In genomic region chr5:139574641-139575312, GRCh38 we compare ENCODE assay signal across 8 cellular contexts. TPM values are rescaled to one million over a fixed set of nuclear protein-coding genes. Genes with fewer than 3 reads are reported as not detected.
DNase-seq lines count a peak whose midpoint lies in the region; ATAC-seq and TF ChIP-seq lines count a peak whose summit lies in the region.

No MANE protein-coding gene starts in this region.

- intact Hi-C loops in activated B cell treated with CpG ODN at 0.5 μM for 24 hours (cut with micrococcal nuclease) (loop anchor here (1.0 to 2.0 kb wide), 8 partner anchors 9 to 190 kb away; partner anchors contain the start of gene UBE2D2), heart left ventricle (cut with DNase I) (no loop called here), stomach (cut with DNase I; ENCODE audit: low total_unique reads) (no loop called here)

- ATAC-seq in activated B cell treated with CpG ODN at 0.5 μM for 24 hours (ENCODE audit: low read depth) (peak; percentile 70), heart left ventricle (peak in 3 of 4 donors; percentile 29 to 50 (median 40))

- peaks cover 81% of the 10 kb centered on the region for H3K4me1 Mint-ChIP-seq in activated B cell treated with CpG ODN at 0.5 μM for 24 hours

- H3K9me3 ChIP-seq in heart left ventricle (no peaks in the 10 kb centered on the region), stomach (no peaks in the 10 kb centered on the region)

- CTCF ChIA-PET in activated B cell treated with CpG ODN at 0.5 μM for 24 hours (lab: Charles Lee) = interaction anchor here (0.6 to 2.6 kb wide), 26 partner anchors 8 to 201 kb away, joined by 3 to 19 read pairs (median 4); partner anchors contain the start of gene UBE2D2

- H3K27ac Mint-ChIP-seq in activated B cell treated with CpG ODN at 0.5 μM for 24 hours = peak overlapping the region; percentile 42

- TF ChIP-seq POLR2A in heart left ventricle (IDR thresholded peaks at IDR 0.05) (no peak), stomach (IDR thresholded peaks at IDR 0.05) (no peak)

- H3K27me3 ChIP-seq in heart left ventricle = no peaks in the 10 kb centered on the region
- H3K27me3 ChIP-seq in stomach = no peaks in the 10 kb centered on the region

- H3K4me1 ChIP-seq in heart left ventricle (peaks cover 8 to 75% (median 49%) of the 10 kb centered on the region in 12 donors), stomach (peaks cover 28 to 98% (median 70%) of the 10 kb centered on the region in 4 donors)

- H3K36me3 ChIP-seq in heart left ventricle (peaks cover 0 to 20% (median 9%) of the 10 kb centered on the region in 9 donors), stomach (peaks cover 0 to 17% (median 15%) of the 10 kb centered on the region in 4 donors)

- H3K27me3 Mint-ChIP-seq in activated B cell treated with CpG ODN at 0.5 μM for 24 hours = no peaks in the 10 kb centered on the region

- no peak for TF ChIP-seq EP300 in stomach (IDR thresholded peaks at IDR 0.05)

- peaks cover 42% of the 10 kb centered on the region for H3K36me3 Mint-ChIP-seq in activated B cell treated with CpG ODN at 0.5 μM for 24 hours (ENCODE audit: low read depth)

- WGBS in heart left ventricle, 4 donors = 72 to 74% (median 72%) methylated on average over 4 of the region's 4 CpGs
- WGBS in stomach, 5 donors = 65 to 69% (median 66%) methylated on average over 4 of the region's 4 CpGs

- TF ChIP-seq CTCF in activated B cell treated with CpG ODN at 0.5 μM for 24 hours (IDR thresholded peaks at IDR 0.05) = peak; percentile 28
- TF ChIP-seq CTCF in heart left ventricle (IDR thresholded peaks at IDR 0.05) = peak; percentile 31 to 77 (median 59)
- TF ChIP-seq CTCF in stomach (IDR thresholded peaks at IDR 0.05) = peak in 4 of 7 experiments; percentile 14 to 40 (median 33)

- H3K27ac ChIP-seq in heart left ventricle (no peak overlapping the region), stomach (no peak overlapping the region)

- DNase-seq in NCI-H1092 treated with DMSO at 0.1 percent for 48 hours (lab: John Stamatoyannopoulos, UW) = peak; percentile 9
- DNase-seq in NCI-H1092 (lab: John Stamatoyannopoulos, UW) = no peak
- peak; percentile 40 for DNase-seq in HT1080 (ENCODE audit: low read depth)
- no peak for DNase-seq in activated B cell treated with CpG ODN at 0.5 μM for 24 hours
- no peak for DNase-seq in heart left ventricle
- no peak for DNase-seq in stomach
- no peak for DNase-seq in NCI-H1105 treated with DMSO at 0.1 percent for 48 hours (lab: John Stamatoyannopoulos, UW)
- no peak for DNase-seq in ureter (ENCODE audit: low spot score)

- H3K9me3 Mint-ChIP-seq in activated B cell treated with CpG ODN at 0.5 μM for 24 hours = no peaks in the 10 kb centered on the region

- H3K4me3 ChIP-seq in heart left ventricle (no peak overlapping the region), stomach (no peak overlapping the region)

- POLR2A ChIA-PET in activated B cell treated with CpG ODN at 0.5 μM for 24 hours (lab: Charles Lee) = interaction anchor here (0.6 to 3.2 kb wide), 4 partner anchors 9 to 31 kb away, joined by 3 to 22 read pairs (median 5); partner anchors contain the start of gene UBE2D2

- no peak overlapping the region for H3K4me3 Mint-ChIP-seq in activated B cell treated with CpG ODN at 0.5 μM for 24 hours

RNA-seq across cellular contexts. Expression of gene UBE2D2, which starts 13.6 kb away (rescaled TPM):
- total RNA-seq in HT1080 (2014; rRNA removed; shearing (Covaris generic)) = 83.2 and 84.4 TPM in 2 replicates
- 70.7 and 78.7 TPM in 2 replicates for polyA plus RNA-seq in HT1080 (2015; cell fraction: cytosol; rRNA removed)
- 32.4 and 34.8 TPM in 2 replicates for polyA plus RNA-seq in HT1080 (2015; cell fraction: nucleus; rRNA removed)
- total RNA-seq in activated B cell treated with CpG ODN at 0.5 μM for 24 hours = 152 and 172 TPM in 2 replicates
- total RNA-seq in heart left ventricle = 100 to 1,000 TPM in 8 of 9 donors, 10 to 100 TPM in 1; 96.2 to 148 (median 134) TPM
- polyA plus RNA-seq in heart left ventricle = 100 to 1,000 TPM in 1 of 2 donors, 10 to 100 TPM in 1; 84.6 to 122 TPM
- total RNA-seq in stomach = 100 to 1,000 TPM in 1 of 5 donors, 10 to 100 TPM in 4; 29.8 to 220 (median 76.0) TPM
- polyA plus RNA-seq in stomach = 100 to 1,000 TPM in 1 of 3 donors, 10 to 100 TPM in 2; 66.4 to 106 (median 75.1) TPM
- 180 TPM for total RNA-seq in ureter

Comparison
In these comparisons a context has a peak if more than half of its experiments do, and no peak if none do; other contexts are left out.
1. DNase-seq: peak in NCI-H1092 treated with DMSO at 0.1 percent for 48 hours (single experiment) and HT1080 (single experiment); none in NCI-H1092 (single experiment), activated B cell treated with CpG ODN at 0.5 μM for 24 hours (single experiment), heart left ventricle (0 of 5), stomach (single experiment), NCI-H1105 treated with DMSO at 0.1 percent for 48 hours (single experiment) and ureter (single experiment).
2. Peak in every context shown above with its lines, with median percentiles within 50 percentile points of each other: CTCF ChIP-seq.